ENCODE assay signal across 1 cellular context in genomic region chr14:102761206-102761605, GRCh38.
TF ChIP-seq lines count a peak whose summit lies in the region.

No MANE protein-coding gene starts in this region.

TF ChIP-seq in IMR-90, 13 proteins besides CTCF, POLR2A, EP300 and RAD21:
- no peak for TF ChIP-seq FOS (IDR thresholded peaks at IDR 0.05; ENCODE audit: low read depth, low read length)
- TF ChIP-seq NFE2L2 (IDR thresholded peaks at IDR 0.05; ENCODE audit: low read depth, low read length), result no peak
- TF ChIP-seq SMC3 (IDR thresholded peaks at IDR 0.05; ENCODE audit: low read depth, low read length), result no peak
- TF ChIP-seq CHD1 (IDR thresholded peaks at IDR 0.05; ENCODE audit: low read depth, low read length), result no peak
- no peak for TF ChIP-seq ELK1 (IDR thresholded peaks at IDR 0.05; ENCODE audit: borderline replicate concordance, low read depth, low read length)
